9 cellular contexts compared by ENCODE assay signal in the genomic region with DNA sequence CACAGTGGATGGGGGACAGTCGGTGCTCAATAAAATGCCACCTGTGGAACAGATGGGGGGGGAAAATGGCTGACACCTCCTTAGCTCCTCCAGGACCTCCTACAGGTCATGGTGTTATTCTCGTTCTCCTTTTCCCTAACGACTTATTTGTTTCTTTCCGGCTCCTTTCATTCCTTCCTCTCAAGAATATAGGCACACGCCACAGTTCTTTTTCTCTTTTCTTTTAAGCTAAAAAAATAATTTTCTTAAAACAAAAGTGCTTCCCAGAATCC. TPM values are rescaled to one million over a fixed set of nuclear protein-coding genes. Genes with fewer than 3 reads are reported as not detected.
DNase-seq lines count a peak whose midpoint lies in the region; ATAC-seq and TF ChIP-seq lines count a peak whose summit lies in the region.
"Had no signal": no experiment of that assay in that cellular context is flagged by ENCODE, and none has a peak within 500 bp of the region (broad histone marks: within the 10 kb centered on the region; RNA-seq: fewer than 3 reads in every experiment).

No MANE protein-coding gene starts in this region.

- no peaks in the 10 kb centered on the region for H3K36me3 ChIP-seq in stomach smooth muscle (ENCODE audit: control insufficient read depth in 2 of 2, insufficient read depth in 2 of 2, low read length in 2 of 2)

- peak overlapping the region; percentile 80 for H3K4me3 Mint-ChIP-seq in activated CD8-positive, alpha-beta memory T cell treated with anti-CD3 and anti-CD28 coated beads, Interleukin-2, amount 10 ng/mL, durations not matched to agents 7 days and 5 days
- peak overlapping the region; percentile 89 for H3K4me3 Mint-ChIP-seq in activated CD4-positive, alpha-beta memory T cell treated with anti-CD3 and anti-CD28 coated beads for 36 hours

- peaks cover 46% of the 10 kb centered on the region for H3K4me1 Mint-ChIP-seq in activated CD8-positive, alpha-beta memory T cell treated with anti-CD3 and anti-CD28 coated beads, Interleukin-2, amount 10 ng/mL, durations not matched to agents 7 days and 5 days
- H3K4me1 Mint-ChIP-seq in activated CD4-positive, alpha-beta memory T cell treated with anti-CD3 and anti-CD28 coated beads for 36 hours (ENCODE audit: low read depth), result peaks cover 62% of the 10 kb centered on the region

- POLR2A ChIA-PET in activated CD4-positive, alpha-beta memory T cell treated with anti-CD3 and anti-CD28 coated beads for 36 hours (lab: Charles Lee), result interaction anchor here (1.7 to 7.5 kb wide), 3 partner anchors 15 to 90 kb away, joined by 4 to 41 read pairs (median 18); a partner anchor contains a TSS

- H3K27ac Mint-ChIP-seq in activated CD8-positive, alpha-beta memory T cell treated with anti-CD3 and anti-CD28 coated beads, Interleukin-2, amount 10 ng/mL, durations not matched to agents 7 days and 5 days, result peak overlapping the region; percentile 91
- H3K27ac Mint-ChIP-seq in activated CD4-positive, alpha-beta memory T cell treated with anti-CD3 and anti-CD28 coated beads for 36 hours, result peak overlapping the region; percentile 94

- H3K27me3 Mint-ChIP-seq in activated CD8-positive, alpha-beta memory T cell treated with anti-CD3 and anti-CD28 coated beads, Interleukin-2, amount 10 ng/mL, durations not matched to agents 7 days and 5 days, result no peaks in the 10 kb centered on the region
- no peaks in the 10 kb centered on the region for H3K27me3 Mint-ChIP-seq in activated CD4-positive, alpha-beta memory T cell treated with anti-CD3 and anti-CD28 coated beads for 36 hours

- DNase-seq in activated CD8-positive, alpha-beta memory T cell treated with anti-CD3 and anti-CD28 coated beads, Interleukin-2, amount 10 ng/mL, durations not matched to agents 7 days and 5 days, result no peak
- no peak for DNase-seq in activated CD8-positive, alpha-beta memory T cell treated with anti-CD3 and anti-CD28 coated beads, Interleukin-2, amount 50 U/mL, for 4 hours
- DNase-seq in activated CD4-positive, alpha-beta memory T cell treated with anti-CD3 and anti-CD28 coated beads for 36 hours, result no peak
- DNase-seq in kidney glomerular epithelial cell (lab: John Stamatoyannopoulos, UW) (peak; percentile 2), DMS53 (lab: John Stamatoyannopoulos, UW) (no peak), erythroblast (lab: John Stamatoyannopoulos, UW) (no peak)
- DNase-seq: GOT3 had no signal

- peak overlapping the region in 1 of 2 donors; percentile 81 for H3K4me3 ChIP-seq in stomach smooth muscle (ENCODE audit: low read length in 2 of 2)

- intact Hi-C loops in activated CD4-positive, alpha-beta memory T cell treated with anti-CD3 and anti-CD28 coated beads for 36 hours (cut with micrococcal nuclease), result loop anchor here (2.0 to 10.0 kb wide), 5 partner anchors 15 to 575 kb away; a partner anchor contains a TSS

- H3K9me3 Mint-ChIP-seq in activated CD8-positive, alpha-beta memory T cell treated with anti-CD3 and anti-CD28 coated beads, Interleukin-2, amount 10 ng/mL, durations not matched to agents 7 days and 5 days (ENCODE audit: low read depth), result peaks cover 2% of the 10 kb centered on the region
- H3K9me3 Mint-ChIP-seq in activated CD4-positive, alpha-beta memory T cell treated with anti-CD3 and anti-CD28 coated beads for 36 hours, result peaks cover 4% of the 10 kb centered on the region

- no peaks in the 10 kb centered on the region for H3K9me3 ChIP-seq in stomach smooth muscle (ENCODE audit: control insufficient read depth in 2 of 2, low read length in 2 of 2)

- CTCF ChIA-PET in activated CD8-positive, alpha-beta memory T cell treated with anti-CD3 and anti-CD28 coated beads, Interleukin-2, amount 10 ng/mL, durations not matched to agents 7 days and 5 days (lab: Charles Lee), result interaction anchor here (1.1 to 3.5 kb wide), 3 partner anchors 32 to 164 kb away, joined by 4 to 12 read pairs (median 5); a partner anchor contains a TSS
- CTCF ChIA-PET in activated CD4-positive, alpha-beta memory T cell treated with anti-CD3 and anti-CD28 coated beads for 36 hours (lab: Charles Lee), result interaction anchor here (1.0 to 2.6 kb wide), 4 partner anchors 32 to 183 kb away, joined by 3 to 14 read pairs (median 6); a partner anchor contains a TSS

- no peak for ATAC-seq in activated CD8-positive, alpha-beta memory T cell treated with anti-CD3 and anti-CD28 coated beads, Interleukin-2, amount 10 ng/mL, durations not matched to agents 7 days and 5 days
- no peak for ATAC-seq in HG02870 (IDR thresholded peaks at IDR 0.05; ENCODE audit: unreplicated experiment)

- no peak overlapping the region for H3K27ac ChIP-seq in stomach smooth muscle (ENCODE audit: low read length)

- H3K27me3 ChIP-seq in stomach smooth muscle (ENCODE audit: control insufficient read depth in 1 of 2, insufficient read depth in 2 of 2, low read length in 2 of 2), result no peaks in the 10 kb centered on the region

- peaks cover 21% of the 10 kb centered on the region for H3K4me1 ChIP-seq in stomach smooth muscle (ENCODE audit: control insufficient read depth, insufficient read depth, low read length)

- H3K36me3 Mint-ChIP-seq in activated CD8-positive, alpha-beta memory T cell treated with anti-CD3 and anti-CD28 coated beads, Interleukin-2, amount 10 ng/mL, durations not matched to agents 7 days and 5 days, result peaks cover 6% of the 10 kb centered on the region
- H3K36me3 Mint-ChIP-seq in activated CD4-positive, alpha-beta memory T cell treated with anti-CD3 and anti-CD28 coated beads for 36 hours, result peaks cover 4% of the 10 kb centered on the region

- H3K9ac ChIP-seq in stomach smooth muscle (ENCODE audit: low read length in 2 of 2), result peak overlapping the region; percentile 36 to 71

- TF ChIP-seq POLR2A in erythroblast (IDR thresholded peaks at IDR 0.05; ENCODE audit: low read length), result no peak

RNA-seq across cellular contexts. Expression of a gene that starts 1.4 kb away (rescaled TPM):
- total RNA-seq in activated CD8-positive, alpha-beta memory T cell treated with anti-CD3 and anti-CD28 coated beads, Interleukin-2, amount 10 ng/mL, durations not matched to agents 7 days and 5 days, result 10 to 100 TPM; 28.8 to 46.6 TPM
- 10 to 100 TPM; 62.5 to 66.1 TPM for total RNA-seq in activated CD4-positive, alpha-beta memory T cell treated with anti-CD3 and anti-CD28 coated beads for 36 hours

RNA-seq across cellular contexts. Expression of a gene that starts 41.5 kb away (rescaled TPM):
- total RNA-seq in activated CD8-positive, alpha-beta memory T cell treated with anti-CD3 and anti-CD28 coated beads, Interleukin-2, amount 10 ng/mL, durations not matched to agents 7 days and 5 days, result 10 to 100 TPM; 28.2 to 35.6 TPM
- 10 to 100 TPM; 19.5 to 21.3 TPM for total RNA-seq in activated CD4-positive, alpha-beta memory T cell treated with anti-CD3 and anti-CD28 coated beads for 36 hours
